Comparison of ENCODE assay signal across 8 cellular contexts in genomic region chr9:137590469-137591383, GRCh38. TPM values are rescaled to one million over a fixed set of nuclear protein-coding genes. Genes with fewer than 3 reads are reported as not detected.
DNase-seq lines count a peak whose midpoint lies in the region; ATAC-seq and TF ChIP-seq lines count a peak whose summit lies in the region.

Gene ZMYND19, minus strand, starts transcription at chr9:137590512. Its CDS starts 249 bp downstream, at chr9:137590263.

- H3K36me3 ChIP-seq in HUES64 (ENCODE audit: insufficient read depth, low read length) (peaks cover 33% of the 10 kb centered on the region), OCI-LY3 (replicated peaks; ENCODE audit: low read depth, low read length) (peaks cover 21% of the 10 kb centered on the region)

- 0 out of 2 replicates have a peak within 1 kb of the TSS, but pooled peaks have one; percentile 18 for H3K27ac ChIP-seq in HUES64 (ENCODE audit: low read depth, low read length)
- H3K27ac ChIP-seq in OCI-LY3 (ENCODE audit: low read length): no peak within 1 kb of the TSS

- peak; percentile 74 for ATAC-seq in GM21447 (IDR thresholded peaks at IDR 0.05; ENCODE audit: unreplicated experiment)

- H3K4me2 ChIP-seq in OCI-LY3 (ENCODE audit: low read length): peak within 1 kb of the TSS; percentile 95

- H3K4me3 ChIP-seq in HUES64 (ENCODE audit: low read length): peak within 1 kb of the TSS; percentile 93
- H3K4me3 ChIP-seq in OCI-LY3 (ENCODE audit: low read length): peak within 1 kb of the TSS; percentile 88
- H3K4me3 ChIP-seq in epithelial cell of esophagus (ENCODE audit: low read length): peak within 1 kb of the TSS; percentile 73

- H3K9ac ChIP-seq in HUES64 (ENCODE audit: low read depth, low read length) (peak within 1 kb of the TSS; percentile 87), OCI-LY3 (ENCODE audit: low read length) (peak within 1 kb of the TSS; percentile 77)

- H3K9me3 ChIP-seq in HUES64 (ENCODE audit: insufficient read depth, low read depth, low read length) (no peaks in the 10 kb centered on the region), OCI-LY3 (ENCODE audit: insufficient read depth, low read length) (no peaks in the 10 kb centered on the region)

- in situ Hi-C loops in Caki2 (cut with HindIII; ENCODE audit: low pct_unique_long_range_greater_than_20kb, low sequenced_read_pairs): no loop called here

- peak; percentile 73 for DNase-seq in Caki2 (ENCODE audit: low read depth)
- DNase-seq in activated CD8-positive, alpha-beta memory T cell treated with anti-CD3 and anti-CD28 coated beads, Interleukin-2, amount 50 U/mL, for 4 hours: peak; percentile 90
- DNase-seq in epithelial cell of esophagus (ENCODE audit: low read depth): peak; percentile 90
- DNase-seq in mucosa of gallbladder (ENCODE audit: low spot score): peak; percentile 89
- DNase-seq in stimulated activated CD8-positive, alpha-beta memory T cell treated with anti-CD3 and anti-CD28 coated beads, Interleukin-4, amount 100 ng/mL, for 24 hours (ENCODE audit: low read depth): peak; percentile 84

- peaks cover 12% of the 10 kb centered on the region for H4K20me1 ChIP-seq in OCI-LY3 (ENCODE audit: insufficient read depth, low read length)

- 1% methylated on average over 113 of the region's 113 CpGs for WGBS in HUES64

- H2AFZ ChIP-seq in OCI-LY3 (ENCODE audit: low read depth, low read length): no peak within 1 kb of the TSS

- H3K79me2 ChIP-seq in OCI-LY3 (ENCODE audit: low read length): peaks cover 25% of the 10 kb centered on the region

- TF ChIP-seq CTCF in OCI-LY3 (IDR thresholded peaks at IDR 0.05; ENCODE audit: low read depth, low read length): no peak
- no peak for TF ChIP-seq CTCF in epithelial cell of esophagus (IDR thresholded peaks at IDR 0.05; ENCODE audit: insufficient read depth, low read depth, low read length, missing control alignments)

- H3K4me1 ChIP-seq in HUES64 (ENCODE audit: insufficient read depth, low read length) (no peaks in the 10 kb centered on the region), OCI-LY3 (ENCODE audit: low read length) (peaks cover 8% of the 10 kb centered on the region)

- no peaks in the 10 kb centered on the region; the same call in 1 of the 2 replicates for H3K27me3 ChIP-seq in HUES64 (ENCODE audit: insufficient read depth, low read length)
- no peaks in the 10 kb centered on the region for H3K27me3 ChIP-seq in OCI-LY3 (ENCODE audit: low read depth, low read length)

RNA-seq across cellular contexts. Expression of gene ZMYND19, which starts in this region (rescaled TPM):
- 21.1 and 27.8 TPM in 2 replicates for total RNA-seq in Caki2 (2014; rRNA removed; shearing (Covaris generic); ENCODE audit: low replicate concordance)
- 45.6 TPM for polyA plus RNA-seq in HUES64 (2013, experiment 1 of 2)
- polyA plus RNA-seq in HUES64 (2013, experiment 2 of 2): 37.4 TPM
- total RNA-seq in mucosa of gallbladder: 22.2 TPM
